ENCODE assay signal across 23 cellular contexts in genomic region chr1:41933106-41933505, GRCh38.
"Had no signal": no experiment of that assay in that cellular context is flagged by ENCODE, and none has a peak within 500 bp of the region (broad histone marks: within the 10 kb centered on the region; RNA-seq: fewer than 3 reads in every experiment).

No MANE protein-coding gene starts in this region.

- H3K27me3 ChIP-seq: MG63, SJSA1 had no signal

- H3K27ac ChIP-seq: SJSA1, SK-N-MC had no signal

- FAIRE-seq: RCC 7860 had no signal

- H3K9me3 ChIP-seq: SJSA1 had no signal

- H3K4me3 ChIP-seq: MG63, SJSA1, SK-N-MC had no signal

- DNase-seq: Karpas-422, KG1, MG63, NCI-H1092, NCI-H1105 treated with DMSO at 0.1 percent for 48 hours, NCI-H1417 treated with DMSO at 0.1 percent for 48 hours, NCI-H146, NCI-H1694 treated with DMSO at 0.1 percent for 48 hours, NCI-H2029, NCI-H2081 treated with DMSO at 0.1 percent for 48 hours, NCI-H2171, NCI-H226, NCI-H446, NCI-H510A, NCI-H524 treated with DMSO at 0.1 percent for 48 hours, NCI-H69, NCI-H774, Right ventricle myocardium superior, RPMI8226, SIG-M5 had no signal

- H3K36me3 ChIP-seq: MG63, SJSA1 had no signal
